Comparison of ENCODE assay signal across 8 cellular contexts in the genomic region with DNA sequence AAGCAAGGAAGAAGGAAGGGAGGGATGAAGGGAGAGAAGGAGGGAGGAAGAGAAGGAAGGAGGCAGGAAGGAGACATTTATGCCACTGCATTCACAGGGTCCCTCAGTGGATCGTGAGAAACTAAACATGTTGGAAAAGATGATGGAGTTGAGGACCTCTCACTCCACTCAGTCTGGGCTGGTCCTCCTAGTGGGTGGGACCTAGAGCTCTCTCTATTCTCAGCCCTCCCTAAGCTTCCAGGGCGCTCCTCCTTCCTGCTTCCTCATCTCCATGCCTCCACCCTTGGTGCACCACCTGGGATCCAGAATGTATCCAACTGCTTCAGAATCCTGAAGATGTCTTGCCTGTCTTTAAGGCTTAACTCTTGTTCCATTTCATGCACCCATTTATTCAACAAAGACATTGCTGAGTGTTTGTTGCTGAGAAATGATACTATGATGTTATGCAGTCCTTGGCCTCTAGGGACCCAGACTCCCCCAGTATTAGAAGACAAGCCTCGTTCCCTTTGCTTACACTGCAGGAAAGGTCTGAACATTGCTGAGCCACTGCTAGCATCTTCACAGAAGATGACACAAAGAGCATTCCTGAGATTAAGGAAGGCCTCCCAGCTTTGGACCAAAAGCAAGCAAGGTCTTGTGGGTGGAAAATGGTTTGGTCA.
DNase-seq lines count a peak whose midpoint lies in the region; ATAC-seq and TF ChIP-seq lines count a peak whose summit lies in the region.

No MANE protein-coding gene starts in this region.

- H3K4me3 Mint-ChIP-seq in Caco-2 (ENCODE audit: unreplicated experiment) = no peak overlapping the region

- no peaks in the 10 kb centered on the region for H3K4me1 ChIP-seq in Caco-2
- H3K4me1 ChIP-seq in upper lobe of right lung = no peaks in the 10 kb centered on the region
- no peaks in the 10 kb centered on the region for H3K4me1 ChIP-seq in uterus

- H3K4me1 Mint-ChIP-seq in Caco-2 (ENCODE audit: low read depth, unreplicated experiment) = peaks cover 6% of the 10 kb centered on the region

- TF ChIP-seq CTCF in Caco-2 (IDR thresholded peaks at IDR 0.05; ENCODE audit: insufficient read depth in 1 of 2, low read depth in 1 of 2, low read length in 1 of 2, severe bottlenecking in 1 of 2, unreplicated experiment in 1 of 2) (peak; percentile 42 to 46), fibroblast of pulmonary artery (IDR thresholded peaks at IDR 0.05; ENCODE audit: low read length, missing control alignments) (peak; percentile 39), upper lobe of right lung (IDR thresholded peaks at IDR 0.05) (no peak), uterus (IDR thresholded peaks at IDR 0.05) (no peak)

- no peak for TF ChIP-seq POLR2A in uterus (IDR thresholded peaks at IDR 0.05)

- intact Hi-C loops in Caco-2 (cut with micrococcal nuclease; ENCODE audit: unreplicated experiment) (loop anchor here (2.0 kb wide), 1 partner anchor 61 kb away; no protein-coding TSS in a partner anchor), upper lobe of right lung (cut with DNase I) (no loop called here), uterus (cut with DNase I; ENCODE audit: low total_unique reads) (no loop called here), posterior cingulate gyrus (cut with DNase I) (no loop called here)

- H3K36me3 Mint-ChIP-seq in Caco-2 (ENCODE audit: insufficient read depth, unreplicated experiment) = no peaks in the 10 kb centered on the region

- POLR2A ChIA-PET in Caco-2 (lab: Charles Lee) = no interaction called here

- H3K9me3 ChIP-seq in Caco-2 (no peaks in the 10 kb centered on the region), upper lobe of right lung (no peaks in the 10 kb centered on the region), uterus (no peaks in the 10 kb centered on the region)

- H3K27me3 ChIP-seq in Caco-2 (replicated peaks; ENCODE audit: control insufficient read depth, insufficient read depth, low read length) (no peaks in the 10 kb centered on the region), upper lobe of right lung (no peaks in the 10 kb centered on the region), uterus (no peaks in the 10 kb centered on the region)

- CTCF ChIA-PET in Caco-2 (lab: Charles Lee) = interaction anchor here (0.6 to 1.4 kb wide), 2 partner anchors 11 to 662 kb away, joined by 3 to 4 read pairs; no protein-coding TSS in a partner anchor

- H3K4me3 ChIP-seq in Caco-2 (ENCODE audit: low read depth, low read length) (no peak overlapping the region), fibroblast of pulmonary artery (replicated peaks; ENCODE audit: low read depth, low read length) (no peak overlapping the region), upper lobe of right lung (no peak overlapping the region), uterus (no peak overlapping the region)

- peaks cover 6% of the 10 kb centered on the region for H3K27me3 Mint-ChIP-seq in Caco-2 (ENCODE audit: insufficient read depth, unreplicated experiment)

- H3K27ac ChIP-seq in upper lobe of right lung (no peak overlapping the region), uterus (no peak overlapping the region)

- no peaks in the 10 kb centered on the region for H3K9me3 Mint-ChIP-seq in Caco-2 (ENCODE audit: unreplicated experiment)

- ATAC-seq in GM21367 (IDR thresholded peaks at IDR 0.05; ENCODE audit: unreplicated experiment) (peak; percentile 74), upper lobe of right lung (no peak)

- DNase-seq in Caco-2 = peak in 1 of 2 experiments; percentile 17
- peak; percentile 23 for DNase-seq in HuH-7 (ENCODE audit: low spot score)
- peak; percentile 8 for DNase-seq in fibroblast of pulmonary artery (ENCODE audit: low read depth)
- DNase-seq in upper lobe of right lung = no peak
- no peak for DNase-seq in NCI-H1048 (lab: John Stamatoyannopoulos, UW)
- no peak for DNase-seq in uterus
- no peak for DNase-seq in posterior cingulate gyrus

- no TSS peak for BruUV-seq in Caco-2 (replicated peaks; lab: Mats Ljungman, UMichigan)

- no peak overlapping the region for H3K27ac Mint-ChIP-seq in Caco-2 (ENCODE audit: unreplicated experiment)

- no peaks in the 10 kb centered on the region for H3K36me3 ChIP-seq in Caco-2 (ENCODE audit: control insufficient read depth, insufficient read depth, low read length)
- no peaks in the 10 kb centered on the region for H3K36me3 ChIP-seq in upper lobe of right lung
- H3K36me3 ChIP-seq in uterus = no peaks in the 10 kb centered on the region

Comparison
In these comparisons a context has a peak if more than half of its experiments do, and no peak if none do; other contexts are left out.
1. DNase-seq: peak in HuH-7 (single experiment) and fibroblast of pulmonary artery (single experiment); none in upper lobe of right lung (single experiment), NCI-H1048 (single experiment), uterus (0 of 2) and posterior cingulate gyrus (0 of 10).
2. CTCF ChIP-seq: peak in Caco-2 (2 of 2) and fibroblast of pulmonary artery (single experiment); none in upper lobe of right lung (single experiment) and uterus (0 of 4).